In the genomic region with DNA sequence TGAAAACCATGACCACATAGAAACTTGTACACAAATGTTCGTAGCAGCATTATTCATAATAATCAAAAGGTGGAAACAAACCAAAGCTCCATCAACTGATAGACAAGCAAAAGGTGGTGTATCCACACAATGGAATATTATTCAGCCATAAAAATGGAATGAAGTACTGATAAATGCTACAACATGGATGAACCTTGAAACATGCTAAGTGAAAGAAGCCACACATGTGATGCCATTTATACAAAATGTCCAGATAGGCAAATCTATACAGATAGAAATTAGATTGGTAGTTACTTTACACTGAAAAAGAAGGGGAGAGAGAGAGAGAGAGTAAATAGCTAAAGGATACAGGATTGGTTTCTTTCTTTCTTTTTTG, we compare ENCODE assay signal across 16 cellular contexts. TPM values are rescaled to one million over a fixed set of nuclear protein-coding genes. Genes with fewer than 3 reads are reported as not detected.
DNase-seq lines count a peak whose midpoint lies in the region; ATAC-seq and TF ChIP-seq lines count a peak whose summit lies in the region.
"Had no signal": no experiment of that assay in that cellular context is flagged by ENCODE, and none has a peak within 500 bp of the region (broad histone marks: within the 10 kb centered on the region; RNA-seq: fewer than 3 reads in every experiment).

No MANE protein-coding gene starts in this region.

- TF ChIP-seq POLR2A in HCT116 (IDR thresholded peaks at IDR 0.05; ENCODE audit: borderline replicate concordance, extremely low read depth, insufficient read depth, insufficient read length) = no peak

- H3K27ac Mint-ChIP-seq in T-helper 17 cell (peak overlapping the region; percentile 79), immature natural killer cell (peak overlapping the region in 5 of 6 donors; percentile 4 to 85 (median 57))
- H3K27ac Mint-ChIP-seq: H9 had no signal

- H3K9me2 ChIP-seq in HCT116 (ENCODE audit: insufficient read depth) = no peaks in the 10 kb centered on the region

- H3K36me3 ChIP-seq in HCT116 (ENCODE audit: control insufficient read depth in 1 of 2, insufficient read depth in 2 of 2, low read length in 2 of 2) = peaks cover 0 to 2% of the 10 kb centered on the region in 2 experiments; a peak in 1 of 4 replicates
- peaks cover 7% of the 10 kb centered on the region for H3K36me3 ChIP-seq in neutrophil
- H3K36me3 ChIP-seq: BE2C had no signal

- DNase-seq in HCT116 (ENCODE audit: low read depth, low spot score) (no peak), T-helper 17 cell (no peak), immature natural killer cell (no peak), iPS-NIHi7 (ENCODE audit: extremely low spot score) (no peak)
- DNase-seq: BE2C; CD4-positive, alpha-beta memory T cell; COR-L47; DMS153; DMS79 treated with DMSO at 0.1 percent for 48 hours; EL; GOT3; H9 had no signal

- H3K4me3 Mint-ChIP-seq in T-helper 17 cell = peak overlapping the region; percentile 19
- no peak overlapping the region for H3K4me3 Mint-ChIP-seq in immature natural killer cell
- H3K4me3 Mint-ChIP-seq: CD4-positive, alpha-beta memory T cell; H9 had no signal

- no peak overlapping the region for H2AFZ ChIP-seq in HCT116 (ENCODE audit: low read depth, low read length, poor library complexity, severe bottlenecking)

- H3K9me3 Mint-ChIP-seq in immature natural killer cell = no peaks in the 10 kb centered on the region
- H3K9me3 Mint-ChIP-seq: CD4-positive, alpha-beta memory T cell; H9 had no signal

- H3K27ac ChIP-seq in HCT116 (ENCODE audit: low read depth, low read length) (no peak overlapping the region), neutrophil (peak overlapping the region; percentile 59)
- H3K27ac ChIP-seq: C4-2B had no signal

- H3K9ac ChIP-seq in HCT116 (ENCODE audit: low read length) = no peak overlapping the region

- H3K27me3 ChIP-seq in HCT116 (ENCODE audit: insufficient read depth, low read length) = no peaks in the 10 kb centered on the region
- no peaks in the 10 kb centered on the region for H3K27me3 ChIP-seq in neutrophil
- H3K27me3 ChIP-seq: BE2C had no signal

- H3K36me3 Mint-ChIP-seq in T-helper 17 cell (ENCODE audit: low read depth) (peaks cover 5% of the 10 kb centered on the region), immature natural killer cell (no peaks in the 10 kb centered on the region)

- H3K4me2 ChIP-seq in HCT116 (ENCODE audit: low read length) = peak overlapping the region; percentile 5; the same call in 1 of the 2 replicates

- ATAC-seq in HCT116 (no peak), T-helper 17 cell (no peak), HG02798 (IDR thresholded peaks at IDR 0.05; ENCODE audit: poor library complexity, unreplicated experiment) (no peak), HG02571 (IDR thresholded peaks at IDR 0.05; ENCODE audit: unreplicated experiment) (no peak)

- intact Hi-C loops in HCT116 (cut with micrococcal nuclease) = no loop called here

- TF ChIP-seq CTCF in HCT116 (IDR thresholded peaks at IDR 0.05 in 2 of 3, conservative IDR thresholded peaks at IDR 0.05 in 1 of 3; ENCODE audit: borderline replicate concordance in 1 of 3, insufficient read depth in 1 of 3, low read depth in 2 of 3, low read length in 2 of 3) (no peak), neutrophil (IDR thresholded peaks at IDR 0.05) (no peak)

- H3K9me3 ChIP-seq in HCT116 (ENCODE audit: control insufficient read depth in 1 of 2, insufficient read depth in 1 of 2, low read depth in 1 of 2, low read length in 2 of 2) = no peaks in the 10 kb centered on the region
- H3K9me3 ChIP-seq in T-helper 17 cell (ENCODE audit: control insufficient read depth, low read length, poor library complexity, severe bottlenecking) = no peaks in the 10 kb centered on the region
- no peaks in the 10 kb centered on the region for H3K9me3 ChIP-seq in neutrophil
- H3K9me3 ChIP-seq: BE2C had no signal

- peaks cover 97% of the 10 kb centered on the region for H3K79me2 ChIP-seq in HCT116 (ENCODE audit: insufficient read depth, low read length)

- H3K4me1 ChIP-seq in HCT116 (ENCODE audit: control insufficient read depth in 1 of 2, insufficient read depth in 2 of 2, low read length in 2 of 2) = peaks cover 28 to 42% of the 10 kb centered on the region in 2 experiments
- H3K4me1 ChIP-seq in neutrophil (ENCODE audit: control insufficient read depth in 1 of 2, insufficient read depth in 1 of 2, low read depth in 1 of 2, low read length in 1 of 2) = peaks cover 6 to 15% of the 10 kb centered on the region in 2 experiments
- H3K4me1 ChIP-seq: BE2C had no signal

- POLR2A ChIA-PET in HCT116 (lab: Charles Lee) = no interaction called here

- H3K4me3 ChIP-seq in HCT116 (replicated peaks in 1 of 2; ENCODE audit: low read depth in 1 of 2, low read length in 2 of 2) = no peak overlapping the region
- H3K4me3 ChIP-seq in neutrophil (ENCODE audit: low read depth in 1 of 2, low read length in 1 of 2) = no peak overlapping the region

- BruUV-seq in HCT116 (replicated peaks; lab: Mats Ljungman, UMichigan) = no TSS peak

- H4K20me1 ChIP-seq in HCT116 (ENCODE audit: insufficient read depth) = peaks cover 16% of the 10 kb centered on the region

- CTCF ChIA-PET in HCT116 (lab: Charles Lee) = no interaction called here

- RAD21 ChIA-PET in HCT116 (lab: Charles Lee; ENCODE audit: low non-redundant PET in 1 of 2, low total read pairs in 2 of 2, uncharacterized antibody in 2 of 2, unreplicated experiment in 2 of 2) = no interaction called here

- H3K27me3 Mint-ChIP-seq in T-helper 17 cell (no peaks in the 10 kb centered on the region), immature natural killer cell (ENCODE audit: low read depth in 3 of 3) (peaks cover 3 to 8% (median 4%) of the 10 kb centered on the region in 3 donors)
- H3K27me3 Mint-ChIP-seq: CD4-positive, alpha-beta memory T cell had no signal

- no peak for TF ChIP-seq RAD21 in HCT116 (IDR thresholded peaks at IDR 0.05; ENCODE audit: low read depth)

- H3K4me1 Mint-ChIP-seq in T-helper 17 cell (peaks cover 39% of the 10 kb centered on the region), immature natural killer cell (peaks cover 79 to 91% of the 10 kb centered on the region in 2 donors)

TF ChIP-seq in HCT116, 20 proteins besides CTCF, POLR2A, EP300 and RAD21:
- TF ChIP-seq POLR2AphosphoS5 (IDR thresholded peaks at IDR 0.05; ENCODE audit: low read depth, low read length) = no peak
- TF ChIP-seq, protein P1, sequence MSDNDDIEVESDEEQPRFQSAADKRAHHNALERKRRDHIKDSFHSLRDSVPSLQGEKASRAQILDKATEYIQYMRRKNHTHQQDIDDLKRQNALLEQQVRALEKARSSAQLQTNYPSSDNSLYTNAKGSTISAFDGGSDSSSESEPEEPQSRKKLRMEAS (IDR thresholded peaks at IDR 0.05) = no peak
- no peak for TF ChIP-seq ELF1 (IDR thresholded peaks at IDR 0.05; ENCODE audit: borderline replicate concordance, low read depth)
- TF ChIP-seq, protein P2, sequence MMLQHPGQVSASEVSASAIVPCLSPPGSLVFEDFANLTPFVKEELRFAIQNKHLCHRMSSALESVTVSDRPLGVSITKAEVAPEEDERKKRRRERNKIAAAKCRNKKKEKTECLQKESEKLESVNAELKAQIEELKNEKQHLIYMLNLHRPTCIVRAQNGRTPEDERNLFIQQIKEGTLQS (IDR thresholded peaks at IDR 0.05) = no peak
- TF ChIP-seq CBX3 (IDR thresholded peaks at IDR 0.05; ENCODE audit: low read depth) = no peak
- no peak for TF ChIP-seq EZH2 (IDR thresholded peaks at IDR 0.05)
- no peak for TF ChIP-seq SP1 (IDR thresholded peaks at IDR 0.05; ENCODE audit: low read depth)
- TF ChIP-seq SRF (IDR thresholded peaks at IDR 0.05; ENCODE audit: low read depth) = no peak
- no peak for TF ChIP-seq CEBPB (IDR thresholded peaks at IDR 0.05; ENCODE audit: low read depth)
- TF ChIP-seq JUND (IDR thresholded peaks at IDR 0.05) = no peak
- TF ChIP-seq, protein P3, sequence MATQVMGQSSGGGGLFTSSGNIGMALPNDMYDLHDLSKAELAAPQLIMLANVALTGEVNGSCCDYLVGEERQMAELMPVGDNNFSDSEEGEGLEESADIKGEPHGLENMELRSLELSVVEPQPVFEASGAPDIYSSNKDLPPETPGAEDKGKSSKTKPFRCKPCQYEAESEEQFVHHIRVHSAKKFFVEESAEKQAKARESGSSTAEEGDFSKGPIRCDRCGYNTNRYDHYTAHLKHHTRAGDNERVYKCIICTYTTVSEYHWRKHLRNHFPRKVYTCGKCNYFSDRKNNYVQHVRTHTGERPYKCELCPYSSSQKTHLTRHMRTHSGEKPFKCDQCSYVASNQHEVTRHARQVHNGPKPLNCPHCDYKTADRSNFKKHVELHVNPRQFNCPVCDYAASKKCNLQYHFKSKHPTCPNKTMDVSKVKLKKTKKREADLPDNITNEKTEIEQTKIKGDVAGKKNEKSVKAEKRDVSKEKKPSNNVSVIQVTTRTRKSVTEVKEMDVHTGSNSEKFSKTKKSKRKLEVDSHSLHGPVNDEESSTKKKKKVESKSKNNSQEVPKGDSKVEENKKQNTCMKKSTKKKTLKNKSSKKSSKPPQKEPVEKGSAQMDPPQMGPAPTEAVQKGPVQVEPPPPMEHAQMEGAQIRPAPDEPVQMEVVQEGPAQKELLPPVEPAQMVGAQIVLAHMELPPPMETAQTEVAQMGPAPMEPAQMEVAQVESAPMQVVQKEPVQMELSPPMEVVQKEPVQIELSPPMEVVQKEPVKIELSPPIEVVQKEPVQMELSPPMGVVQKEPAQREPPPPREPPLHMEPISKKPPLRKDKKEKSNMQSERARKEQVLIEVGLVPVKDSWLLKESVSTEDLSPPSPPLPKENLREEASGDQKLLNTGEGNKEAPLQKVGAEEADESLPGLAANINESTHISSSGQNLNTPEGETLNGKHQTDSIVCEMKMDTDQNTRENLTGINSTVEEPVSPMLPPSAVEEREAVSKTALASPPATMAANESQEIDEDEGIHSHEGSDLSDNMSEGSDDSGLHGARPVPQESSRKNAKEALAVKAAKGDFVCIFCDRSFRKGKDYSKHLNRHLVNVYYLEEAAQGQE (IDR thresholded peaks at IDR 0.05; ENCODE audit: low read depth) = no peak

RNA-seq across cellular contexts. Expression of a gene that starts 27.7 kb away (rescaled TPM):
- total RNA-seq in HCT116 (2021; ENCODE audit: unreplicated experiment) = 137 TPM
- polyA plus RNA-seq in HCT116 (2012) = 42.2 and 55.3 TPM in 2 replicates
- total RNA-seq in T-helper 17 cell = 10 to 100 TPM; 74.2 to 84.6 TPM
- 100 to 1,000 TPM; 151 to 168 (median 162) TPM for polyA plus RNA-seq in immature natural killer cell
